In the genomic region with DNA sequence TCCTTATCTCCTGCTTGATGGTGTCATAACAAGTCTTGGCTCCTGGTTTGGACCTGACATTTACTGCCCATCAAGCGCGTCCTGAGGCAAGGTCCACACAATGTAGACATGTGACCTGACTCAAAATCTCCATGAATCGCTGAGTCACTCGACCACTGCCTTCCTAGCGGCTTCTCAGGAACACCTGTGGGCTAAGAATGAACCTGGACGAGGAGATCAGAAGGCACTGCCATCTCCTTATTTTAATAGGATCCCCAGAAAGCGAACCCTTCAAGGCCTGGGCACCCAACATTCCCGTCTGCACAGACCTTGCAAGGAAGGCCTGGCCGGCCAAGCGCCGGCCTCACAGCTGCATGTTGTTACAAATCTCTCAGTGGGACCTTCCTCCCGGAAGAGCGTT, we compare ENCODE assay signal across 32 cellular contexts.
"Had no signal": no experiment of that assay in that cellular context is flagged by ENCODE, and none has a peak within 500 bp of the region (broad histone marks: within the 10 kb centered on the region; RNA-seq: fewer than 3 reads in every experiment).

No MANE protein-coding gene starts in this region.

- H3K27ac Mint-ChIP-seq: activated CD4-positive, alpha-beta T cell treated with anti-CD3 and anti-CD28 coated beads, Interleukin-2, amount 10 ng/mL, durations not matched to agents 24 days and 14 days; activated CD8-positive, alpha-beta T cell treated with anti-CD3 and anti-CD28 coated beads for 36 hours; activated naive CD8-positive, alpha-beta T cell treated with anti-CD3 and anti-CD28 coated beads for 36 hours; activated T-cell treated with anti-CD3 and anti-CD28 coated beads, Interleukin-2, amount 50 U/mL, for 72 hours; activated T-helper 17 cell treated with anti-CD3 and anti-CD28 coated beads, Interleukin-2, amount 50 U/mL, for 72 hours; T-helper 1 cell treated with Interleukin-12 subunit alpha and Interleukin-12 subunit beta and Interleukin-4 antibody, amounts not matched to agents 30 μg/mL and 1 μg/mL, for 36 hours; T-helper 2 cell treated with Interferon-gamma antibody and Interleukin-4, amounts not matched to agents 5 μg/mL and 100 μg/mL, for 36 hours had no signal

- H3K36me3 ChIP-seq: ascending aorta, cardiac muscle cell, MG63, Peyer's patch, SJSA1 had no signal

- H3K9ac ChIP-seq: SK-N-SH had no signal

- H3K27me3 ChIP-seq: ascending aorta, cardiac muscle cell, Peyer's patch, SJSA1 had no signal

- H3K27ac ChIP-seq: ascending aorta, cardiac muscle cell, Peyer's patch, SJSA1 had no signal

- H3K9me2 ChIP-seq: SK-N-SH had no signal

- H3K4me1 Mint-ChIP-seq: activated CD4-positive, alpha-beta T cell treated with anti-CD3 and anti-CD28 coated beads, Interleukin-2, amount 10 ng/mL, durations not matched to agents 24 days and 14 days; activated naive CD8-positive, alpha-beta T cell treated with anti-CD3 and anti-CD28 coated beads for 36 hours; activated T-helper 17 cell treated with anti-CD3 and anti-CD28 coated beads, Interleukin-2, amount 50 U/mL, for 72 hours; central memory CD8-positive, alpha-beta T cell had no signal

- DNase-seq: activated CD4-positive, alpha-beta T cell treated with anti-CD3 and anti-CD28 coated beads, Interleukin-2, amount 10 ng/mL, durations not matched to agents 24 days and 14 days; activated CD4-positive, alpha-beta T cell treated with anti-CD3 and anti-CD28 coated beads, Interleukin-2, amount 50 U/mL, for 4 hours; activated CD8-positive, alpha-beta T cell treated with anti-CD3 and anti-CD28 coated beads for 36 hours; activated effector memory CD4-positive, alpha-beta T cell treated with anti-CD3 and anti-CD28 coated beads, Interleukin-2, amount 50 U/mL, for 16 hours; activated naive CD4-positive, alpha-beta T cell; activated naive CD4-positive, alpha-beta T cell treated with anti-CD3 and anti-CD28 coated beads, Interleukin-2, amount 50 U/mL, for 16 hours; activated naive CD8-positive, alpha-beta T cell treated with anti-CD3 and anti-CD28 coated beads for 36 hours; activated T-cell treated with anti-CD3 and anti-CD28 coated beads, Interleukin-2, amount 50 U/mL, for 1 hour; activated T-cell treated with anti-CD3 and anti-CD28 coated beads, Interleukin-2, amount 50 U/mL, for 72 hours; amygdala; Kasumi-1; MG63; MV-4-11; NCI-H1092; NCI-H1436 treated with DMSO at 0.1 percent for 48 hours; NCI-H1694 treated with DMSO at 0.1 percent for 48 hours; NCI-H2029; NCI-H345; NCI-H524 treated with DMSO at 0.1 percent for 48 hours; PC-3; Peyer's patch; RPMI8226; SHP77 treated with DMSO at 0.1 percent for 48 hours; SK-N-SH had no signal

- FAIRE-seq: TTC549 had no signal

- H3K4me2 ChIP-seq: SK-N-SH had no signal

- H3K27me3 Mint-ChIP-seq: activated CD4-positive, alpha-beta T cell treated with anti-CD3 and anti-CD28 coated beads, Interleukin-2, amount 10 ng/mL, durations not matched to agents 24 days and 14 days; activated CD8-positive, alpha-beta T cell treated with anti-CD3 and anti-CD28 coated beads for 36 hours; activated T-helper 17 cell treated with anti-CD3 and anti-CD28 coated beads, Interleukin-2, amount 50 U/mL, for 72 hours; central memory CD8-positive, alpha-beta T cell had no signal

- H3K9me3 ChIP-seq: ascending aorta, MG63, Peyer's patch, SK-N-SH had no signal

- ATAC-seq: activated CD8-positive, alpha-beta T cell treated with anti-CD3 and anti-CD28 coated beads for 36 hours; activated T-cell treated with anti-CD3 and anti-CD28 coated beads, Interleukin-2, amount 50 U/mL, for 72 hours; activated T-helper 17 cell treated with anti-CD3 and anti-CD28 coated beads, Interleukin-2, amount 50 U/mL, for 72 hours; PC-3 had no signal

- H3K4me3 ChIP-seq: ascending aorta, cardiac muscle cell, MG63, Peyer's patch, SJSA1 had no signal

- H3K4me3 Mint-ChIP-seq: activated CD4-positive, alpha-beta T cell treated with anti-CD3 and anti-CD28 coated beads, Interleukin-2, amount 10 ng/mL, durations not matched to agents 24 days and 14 days; activated CD8-positive, alpha-beta T cell treated with anti-CD3 and anti-CD28 coated beads for 36 hours; activated naive CD8-positive, alpha-beta T cell treated with anti-CD3 and anti-CD28 coated beads for 36 hours; activated T-cell treated with anti-CD3 and anti-CD28 coated beads, Interleukin-2, amount 50 U/mL, for 72 hours; activated T-helper 17 cell treated with anti-CD3 and anti-CD28 coated beads, Interleukin-2, amount 50 U/mL, for 72 hours; central memory CD8-positive, alpha-beta T cell; T-helper 1 cell treated with Interleukin-12 subunit alpha and Interleukin-12 subunit beta and Interleukin-4 antibody, amounts not matched to agents 30 μg/mL and 1 μg/mL, for 36 hours; T-helper 2 cell treated with Interferon-gamma antibody and Interleukin-4, amounts not matched to agents 5 μg/mL and 100 μg/mL, for 36 hours had no signal

- H3K4me1 ChIP-seq: ascending aorta, Peyer's patch, SJSA1 had no signal
